8 cellular contexts compared by ENCODE assay signal in genomic region chr10:63236113-63236935, GRCh38.
DNase-seq lines count a peak whose midpoint lies in the region; ATAC-seq and TF ChIP-seq lines count a peak whose summit lies in the region.

No MANE protein-coding gene starts in this region.

- peaks cover 33 to 82% (median 65%) of the 10 kb centered on the region in 7 donors for H3K4me1 Mint-ChIP-seq in naive thymus-derived CD4-positive, alpha-beta T cell

- POLR2A ChIA-PET in AG04449 (lab: Yijun Ruan, JAX) (interaction anchor here (1.0 to 1.3 kb wide), 3 partner anchors 20 to 394 kb away, joined by 3 to 6 read pairs (median 5); no protein-coding TSS in a partner anchor), PC-3 (lab: Charles Lee; ENCODE audit: unreplicated experiment) (interaction anchor here (0.6 to 1.6 kb wide), 4 partner anchors 11 to 200 kb away, joined by 3 to 13 read pairs (median 3); no protein-coding TSS in a partner anchor)
- POLR2A ChIA-PET in naive thymus-derived CD4-positive, alpha-beta T cell (lab: Charles Lee): interaction anchor here (0.7 to 1.2 kb wide), 2 partner anchors 12 to 33 kb away, joined by 3 read pairs; no protein-coding TSS in a partner anchor

- TF ChIP-seq CTCF in AG04449 (IDR thresholded peaks at IDR 0.05; ENCODE audit: insufficient read depth, low read length, missing control alignments) (no peak), PC-3 (conservative IDR thresholded peaks at IDR 0.05; ENCODE audit: low read depth, low read length) (no peak)

- H3F3A ChIP-seq in PC-3 (ENCODE audit: low read length, unreplicated experiment): peaks cover 7% of the 10 kb centered on the region

- H3K4me1 ChIP-seq in PC-3 (ENCODE audit: insufficient read depth, low read length): peaks cover 56% of the 10 kb centered on the region
- peaks cover 35 to 36% of the 10 kb centered on the region in 2 donors for H3K4me1 ChIP-seq in naive thymus-derived CD4-positive, alpha-beta T cell (ENCODE audit: control insufficient read depth in 2 of 2, insufficient read depth in 2 of 2, low read length in 2 of 2)

- H4K20me1 ChIP-seq in PC-3 (ENCODE audit: low read length): peaks cover 24% of the 10 kb centered on the region

- intact Hi-C loops in PC-3 (cut with micrococcal nuclease): loop anchor here (1.0 kb wide), 1 partner anchor 33 kb away; no protein-coding TSS in a partner anchor
- intact Hi-C loops in naive thymus-derived CD4-positive, alpha-beta T cell (cut with micrococcal nuclease): loop anchor here (1.0 to 2.0 kb wide), 3 partner anchors 9 to 18 kb away; no protein-coding TSS in a partner anchor

- no peak overlapping the region for H2AFZ ChIP-seq in PC-3 (ENCODE audit: low read length)

- no peak overlapping the region for H3K4me3 ChIP-seq in AG04449 (ENCODE audit: low read depth, low read length)
- H3K4me3 ChIP-seq in PC-3 (ENCODE audit: low read length): peak overlapping the region; percentile 41
- no peak overlapping the region for H3K4me3 ChIP-seq in naive thymus-derived CD4-positive, alpha-beta T cell (ENCODE audit: low read length)

- no peaks in the 10 kb centered on the region for H3K27me3 ChIP-seq in PC-3 (ENCODE audit: low read length)
- H3K27me3 ChIP-seq in naive thymus-derived CD4-positive, alpha-beta T cell (ENCODE audit: control insufficient read depth in 2 of 2, insufficient read depth in 2 of 2, low read length in 2 of 2): no peaks in the 10 kb centered on the region

- H3K4me3 Mint-ChIP-seq in naive thymus-derived CD4-positive, alpha-beta T cell: peak overlapping the region in 4 of 10 donors; percentile 14 to 51 (median 40)

- DNase-seq in AG04449 (ENCODE audit: low read depth, low spot score) (peak; percentile 72), PC-3 (peak; percentile 100), dedifferentiated amniotic fluid mesenchymal stem cell (ENCODE audit: extremely low spot score) (peak; percentile 54), NCI-H1092 (lab: John Stamatoyannopoulos, UW) (no peak), NCI-H2227 (lab: John Stamatoyannopoulos, UW; ENCODE audit: unreplicated experiment) (no peak)
- DNase-seq in naive thymus-derived CD4-positive, alpha-beta T cell: no peak

- H3K27ac ChIP-seq in PC-3 (ENCODE audit: low read length): peak overlapping the region; percentile 86
- H3K27ac ChIP-seq in naive thymus-derived CD4-positive, alpha-beta T cell (ENCODE audit: low read depth, low read length): no peak overlapping the region

- H3K9me3 Mint-ChIP-seq in naive thymus-derived CD4-positive, alpha-beta T cell: peaks cover 0 to 2% (median 0%) of the 10 kb centered on the region in 11 donors

- peak overlapping the region; percentile 55 for H3K9ac ChIP-seq in PC-3 (ENCODE audit: low read length)

- no peaks in the 10 kb centered on the region for H3K9me3 ChIP-seq in PC-3 (ENCODE audit: low read length)
- H3K9me3 ChIP-seq in naive thymus-derived CD4-positive, alpha-beta T cell (ENCODE audit: control insufficient read depth in 2 of 3, low read length in 3 of 3): no peaks in the 10 kb centered on the region

- H3K9me2 ChIP-seq in PC-3 (replicated peaks; ENCODE audit: low read length): no peaks in the 10 kb centered on the region

- H3K36me3 ChIP-seq in PC-3 (ENCODE audit: low read depth, low read length): 0 out of 2 replicates have a peak, but pooled peaks cover 5% of the 10 kb centered on the region
- no peaks in the 10 kb centered on the region for H3K36me3 ChIP-seq in naive thymus-derived CD4-positive, alpha-beta T cell (ENCODE audit: control insufficient read depth in 2 of 3, insufficient read depth in 3 of 3, low read length in 3 of 3)

- peaks cover 0 to 14% (median 6%) of the 10 kb centered on the region in 5 donors for H3K36me3 Mint-ChIP-seq in naive thymus-derived CD4-positive, alpha-beta T cell

- peaks cover 93% of the 10 kb centered on the region for H3K79me2 ChIP-seq in PC-3 (ENCODE audit: low read length)

- no peaks in the 10 kb centered on the region for H3K27me3 Mint-ChIP-seq in naive thymus-derived CD4-positive, alpha-beta T cell

- BruUV-seq in PC-3 (replicated peaks; lab: Mats Ljungman, UMichigan): no TSS peak

- peak overlapping the region; percentile 74 for H3K4me2 ChIP-seq in PC-3 (ENCODE audit: low read length)

- H3K27ac Mint-ChIP-seq in naive thymus-derived CD4-positive, alpha-beta T cell: peak overlapping the region in 4 of 9 donors; percentile 5 to 73 (median 20)

- peak; percentile 89 for ATAC-seq in GM18520 (IDR thresholded peaks at IDR 0.05; ENCODE audit: unreplicated experiment)
- peak; percentile 88 for ATAC-seq in HG03045 (IDR thresholded peaks at IDR 0.05; ENCODE audit: unreplicated experiment)
- peak; percentile 93 for ATAC-seq in PC-3
- ATAC-seq in naive thymus-derived CD4-positive, alpha-beta T cell: peak; percentile 82

- CTCF ChIA-PET in AG04449 (lab: Yijun Ruan, JAX): interaction anchor here (1.0 to 2.7 kb wide), 4 partner anchors 19 to 484 kb away, joined by 4 to 9 read pairs (median 6); no protein-coding TSS in a partner anchor
- CTCF ChIA-PET in PC-3 (lab: Charles Lee): interaction anchor here (0.7 to 1.1 kb wide), 6 partner anchors 11 to 394 kb away, joined by 3 to 6 read pairs (median 4); no protein-coding TSS in a partner anchor
- CTCF ChIA-PET in naive thymus-derived CD4-positive, alpha-beta T cell (lab: Charles Lee): interaction anchor here (0.5 to 0.6 kb wide), 2 partner anchors 11 to 325 kb away, joined by 3 to 4 read pairs; no protein-coding TSS in a partner anchor

Comparison
In these comparisons a context has a peak if more than half of its experiments do, and no peak if none do; other contexts are left out.
1. DNase-seq: peak in AG04449 (single experiment), PC-3 (single experiment) and dedifferentiated amniotic fluid mesenchymal stem cell (single experiment); none in naive thymus-derived CD4-positive, alpha-beta T cell (0 of 9), NCI-H1092 (single experiment) and NCI-H2227 (single experiment).
2. Peak in every context shown above with its lines, with median percentiles within 50 percentile points of each other: ATAC-seq.